19 cellular contexts compared by ENCODE assay signal in genomic region chr9:106179181-106179580, GRCh38.
"Had no signal": no experiment of that assay in that cellular context is flagged by ENCODE, and none has a peak within 500 bp of the region (broad histone marks: within the 10 kb centered on the region; RNA-seq: fewer than 3 reads in every experiment).

No MANE protein-coding gene starts in this region.

- H3K9me3 ChIP-seq: esophagus muscularis mucosa, gastrocnemius medialis, heart right ventricle, ovary, upper lobe of left lung, uterus had no signal

- H3K36me3 ChIP-seq: esophagus muscularis mucosa, gastrocnemius medialis, heart right ventricle, ovary, upper lobe of left lung, uterus had no signal

- H3K27ac Mint-ChIP-seq: dendritic cell treated with granulocyte-macrophage colony-stimulating factor and Interleukin-4, amounts not matched to agents 40 ng/mL and 50 ng/mL, for 4 days; effector memory CD8-positive, alpha-beta T cell; naive thymus-derived CD8-positive, alpha-beta T cell had no signal

- H3K4me1 Mint-ChIP-seq: naive thymus-derived CD8-positive, alpha-beta T cell; neural crest cell had no signal

- H3K4me3 Mint-ChIP-seq: dendritic cell treated with granulocyte-macrophage colony-stimulating factor and Interleukin-4, amounts not matched to agents 40 ng/mL and 50 ng/mL, for 4 days; effector memory CD8-positive, alpha-beta T cell; naive thymus-derived CD8-positive, alpha-beta T cell; neural crest cell had no signal

- H3K4me1 ChIP-seq: esophagus muscularis mucosa, gastrocnemius medialis, heart right ventricle, upper lobe of left lung, uterus had no signal

- FAIRE-seq: small intestine had no signal

- H3K27me3 Mint-ChIP-seq: dendritic cell treated with granulocyte-macrophage colony-stimulating factor and Interleukin-4, amounts not matched to agents 40 ng/mL and 50 ng/mL, for 4 days; effector memory CD8-positive, alpha-beta T cell; naive thymus-derived CD8-positive, alpha-beta T cell had no signal

- DNase-seq: effector memory CD8-positive, alpha-beta T cell; gastrocnemius medialis; heart right ventricle; islet precursor cell; mammary epithelial cell; naive thymus-derived CD8-positive, alpha-beta T cell; nucleus accumbens; ovary; right cardiac atrium; small intestine; stimulated activated CD4-positive, alpha-beta T cell treated with anti-CD3 and anti-CD28 coated beads, Interleukin-12 subunit alpha, Interleukin-12 subunit beta, amount 100 ng/mL, for 4 hours; stimulated activated naive CD4-positive, alpha-beta T cell; upper lobe of left lung; uterus had no signal

- H3K27ac ChIP-seq: epithelial cell of prostate, esophagus muscularis mucosa, gastrocnemius medialis, heart right ventricle, ovary, upper lobe of left lung, uterus had no signal

- ATAC-seq: effector memory CD8-positive, alpha-beta T cell; gastrocnemius medialis; heart right ventricle; left lobe of liver; naive thymus-derived CD8-positive, alpha-beta T cell; right cardiac atrium had no signal

- H3K36me3 Mint-ChIP-seq: naive thymus-derived CD8-positive, alpha-beta T cell had no signal

- H3K9me3 Mint-ChIP-seq: dendritic cell treated with granulocyte-macrophage colony-stimulating factor and Interleukin-4, amounts not matched to agents 40 ng/mL and 50 ng/mL, for 4 days; neural crest cell had no signal

- H3K4me3 ChIP-seq: esophagus muscularis mucosa, gastrocnemius medialis, heart right ventricle, ovary, upper lobe of left lung, uterus had no signal
